Comparison of ENCODE assay signal across 15 cellular contexts in the genomic region with DNA sequence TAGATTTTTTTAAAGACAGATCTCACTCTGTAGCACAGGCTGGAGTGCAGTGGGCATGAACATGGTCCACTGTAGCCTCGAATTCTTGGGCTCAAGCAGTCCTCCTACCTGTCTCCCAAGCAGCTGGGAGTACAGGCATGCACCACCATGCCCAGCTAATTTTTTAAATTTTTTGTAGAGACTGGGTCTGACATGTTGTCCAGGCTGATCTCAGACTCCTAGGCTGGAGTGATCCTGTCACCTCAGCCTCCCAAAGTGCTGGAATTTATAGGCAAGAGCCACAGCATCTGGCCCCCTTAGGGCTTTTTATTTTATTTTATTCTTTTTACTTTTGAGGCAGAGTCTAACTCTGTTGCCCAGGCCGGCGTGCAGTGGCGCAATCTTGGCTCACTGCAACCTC. TPM values are rescaled to one million over a fixed set of nuclear protein-coding genes. Genes with fewer than 3 reads are reported as not detected.
DNase-seq lines count a peak whose midpoint lies in the region; ATAC-seq and TF ChIP-seq lines count a peak whose summit lies in the region.
"Had no signal": no experiment of that assay in that cellular context is flagged by ENCODE, and none has a peak within 500 bp of the region (broad histone marks: within the 10 kb centered on the region; RNA-seq: fewer than 3 reads in every experiment).

No MANE protein-coding gene starts in this region.

- intact Hi-C loops in heart right ventricle (cut with DNase I): no loop called here

- H3K27ac ChIP-seq in VCaP (peak overlapping the region; percentile 21), mesodermal cell (ENCODE audit: low read depth, low read length, severe bottlenecking) (peak overlapping the region; percentile 5), heart right ventricle (peak overlapping the region in 1 of 10 donors; percentile 18)
- H3K27ac ChIP-seq: C4-2B, HL-60, PC-9 had no signal

- DNase-seq in BJ (ENCODE audit: low read depth): peak; percentile 2
- DNase-seq in EH (ENCODE audit: low read depth): peak; percentile 35
- no peak for DNase-seq in heart right ventricle
- DNase-seq: DMS53, H7, NCI-H1436, NCI-H2029, NCI-H2171 treated with DMSO at 0.1 percent for 48 hours, PC-9 had no signal

- H3K4me1 Mint-ChIP-seq in stimulated activated memory B cell treated with anti-CD40 and anti-IgM and Interleukin-4, amounts not matched to agents 10 μg/mL and 1 μg/mL and 100 μg/mL, for 72 hours: peaks cover 15% of the 10 kb centered on the region

- H3K36me3 ChIP-seq in BJ (ENCODE audit: control insufficient read depth, insufficient read depth, low read length) (no peaks in the 10 kb centered on the region; the same call in 1 of the 2 replicates), mesodermal cell (ENCODE audit: control insufficient read depth, insufficient read depth, low read length) (peaks cover 41% of the 10 kb centered on the region), heart right ventricle (peaks cover 0 to 46% (median 12%) of the 10 kb centered on the region in 9 donors)

- H3K4me1 ChIP-seq in mesodermal cell (ENCODE audit: control insufficient read depth, insufficient read depth, low read length, poor library complexity, severe bottlenecking): peaks cover 10% of the 10 kb centered on the region
- H3K4me1 ChIP-seq in heart right ventricle: peaks cover 0 to 20% (median 10%) of the 10 kb centered on the region in 9 donors

- H3K27ac Mint-ChIP-seq in stimulated activated memory B cell treated with anti-CD40 and anti-IgM and Interleukin-4, amounts not matched to agents 10 μg/mL and 1 μg/mL and 100 μg/mL, for 72 hours: no peak overlapping the region

- TF ChIP-seq CTCF in BJ (IDR thresholded peaks at IDR 0.05; ENCODE audit: insufficient read depth, low read depth, low read length): no peak
- TF ChIP-seq CTCF in VCaP (conservative IDR thresholded peaks at IDR 0.05): no peak
- no peak for TF ChIP-seq CTCF in heart right ventricle (IDR thresholded peaks at IDR 0.05)

- no peaks in the 10 kb centered on the region for H3K9me3 ChIP-seq in mesodermal cell (ENCODE audit: control insufficient read depth, low read length)
- H3K9me3 ChIP-seq in heart right ventricle: no peaks in the 10 kb centered on the region

- H3K27me3 Mint-ChIP-seq in stimulated activated memory B cell treated with anti-CD40 and anti-IgM and Interleukin-4, amounts not matched to agents 10 μg/mL and 1 μg/mL and 100 μg/mL, for 72 hours: no peaks in the 10 kb centered on the region

- no peaks in the 10 kb centered on the region for H3K9me3 Mint-ChIP-seq in stimulated activated memory B cell treated with anti-CD40 and anti-IgM and Interleukin-4, amounts not matched to agents 10 μg/mL and 1 μg/mL and 100 μg/mL, for 72 hours

- peaks cover 19% of the 10 kb centered on the region for H3K36me3 Mint-ChIP-seq in stimulated activated memory B cell treated with anti-CD40 and anti-IgM and Interleukin-4, amounts not matched to agents 10 μg/mL and 1 μg/mL and 100 μg/mL, for 72 hours

- CTCF ChIA-PET in BJ (lab: Yijun Ruan, JAX): no interaction called here

- WGBS in mesodermal cell (ENCODE audit: insufficient coverage in 2 of 2), 2 experiments: 88 to 91% methylated on average over 4 of the region's 4 CpGs
- WGBS in heart right ventricle, 2 donors: 95% methylated on average over 4 of the region's 4 CpGs

- no peak for ATAC-seq in stimulated activated memory B cell treated with anti-CD40 and anti-IgM and Interleukin-4, amounts not matched to agents 10 μg/mL and 1 μg/mL and 100 μg/mL, for 72 hours
- ATAC-seq in HG02852 (IDR thresholded peaks at IDR 0.05; ENCODE audit: unreplicated experiment): no peak
- ATAC-seq in heart right ventricle: no peak

- no peak overlapping the region for H3K4me3 Mint-ChIP-seq in stimulated activated memory B cell treated with anti-CD40 and anti-IgM and Interleukin-4, amounts not matched to agents 10 μg/mL and 1 μg/mL and 100 μg/mL, for 72 hours

- no peaks in the 10 kb centered on the region for H3K27me3 ChIP-seq in BJ (ENCODE audit: control insufficient read depth, insufficient read depth, low read length)
- H3K27me3 ChIP-seq in heart right ventricle: no peaks in the 10 kb centered on the region

- POLR2A ChIA-PET in BJ (lab: Charles Lee): no interaction called here

- H3K4me3 ChIP-seq in BJ (ENCODE audit: low read depth, low read length) (no peak overlapping the region), mesodermal cell (ENCODE audit: extremely low read depth, insufficient read depth, low read length, poor library complexity, severe bottlenecking) (no peak overlapping the region), heart right ventricle (no peak overlapping the region)
- H3K4me3 ChIP-seq: PC-9 had no signal

RNA-seq across cellular contexts. Expression of gene NSD1, which starts 56.4 kb away (rescaled TPM):
- polyA plus RNA-seq in BJ (2011; rRNA removed): 15.8 and 21.4 TPM in 2 replicates
- 39.7 and 40.0 TPM in 2 replicates for polyA minus RNA-seq in BJ (2011; rRNA and poly(A)+ RNA removed)
- polyA plus RNA-seq in mesodermal cell (2013, experiment 1 of 2): 29.5 TPM
- 27.7 TPM for polyA plus RNA-seq in mesodermal cell (2013, experiment 2 of 2)
- total RNA-seq in heart right ventricle: 10 to 100 TPM; 34.4 to 62.9 (median 47.2) TPM
- 10 to 100 TPM in 1 of 2 donors, 1 to 10 TPM in 1; 5.6 to 10.0 TPM for polyA plus RNA-seq in heart right ventricle

Comparison
In these comparisons a context has a peak if more than half of its experiments do, and no peak if none do; other contexts are left out.
1. DNase-seq: peak in BJ (single experiment) and EH (single experiment); none in heart right ventricle (0 of 2).